1 cellular context compared by ENCODE assay signal in genomic region chr1:166950156-166950555, GRCh38.
TF ChIP-seq lines count a peak whose summit lies in the region.

No MANE protein-coding gene starts in this region.

TF ChIP-seq in H1, 55 proteins besides CTCF, POLR2A, EP300 and RAD21:
- TF ChIP-seq SAP30 (IDR thresholded peaks at IDR 0.05; ENCODE audit: insufficient read depth, insufficient replicate concordance, low read length) (no peak), CBX5 (IDR thresholded peaks at IDR 0.05; ENCODE audit: low read depth, low read length) (no peak), JUND (IDR thresholded peaks at IDR 0.05; ENCODE audit: low read length) (no peak), SIRT6 (IDR thresholded peaks at IDR 0.05; ENCODE audit: low read length) (no peak), EZH2 (IDR thresholded peaks at IDR 0.05; ENCODE audit: low read depth, low read length, severe bottlenecking) (no peak), CHD1 (IDR thresholded peaks at IDR 0.05; ENCODE audit: low read depth, low read length) (no peak), POU5F1 (IDR thresholded peaks at IDR 0.05; ENCODE audit: low read depth, low read length) (no peak), RXRA (IDR thresholded peaks at IDR 0.05; ENCODE audit: insufficient read depth, low read depth, low read length) (no peak), RFX5 (IDR thresholded peaks at IDR 0.05; ENCODE audit: borderline replicate concordance, low read depth, low read length) (no peak), SP1 (IDR thresholded peaks at IDR 0.05; ENCODE audit: low read depth, low read length) (no peak), KDM5A (IDR thresholded peaks at IDR 0.05; ENCODE audit: low read length) (no peak), MAFK (IDR thresholded peaks at IDR 0.05; ENCODE audit: low read depth, low read length) (no peak), YY1 (IDR thresholded peaks at IDR 0.05; ENCODE audit: low read depth, low read length) (no peak), CREB1 (IDR thresholded peaks at IDR 0.05) (no peak), KDM1A (IDR thresholded peaks at IDR 0.05; ENCODE audit: borderline replicate concordance, low read length) (no peak), JUN (IDR thresholded peaks at IDR 0.05; ENCODE audit: low read depth, low read length) (no peak), SIN3A (conservative IDR thresholded peaks at IDR 0.05 in 1 of 2, IDR thresholded peaks at IDR 0.05 in 1 of 2; ENCODE audit: low read depth in 1 of 2, low read length in 2 of 2) (no peak), HDAC6 (IDR thresholded peaks at IDR 0.05; ENCODE audit: low read depth, low read length) (no peak), RBBP5 (IDR thresholded peaks at IDR 0.05; ENCODE audit: borderline replicate concordance, low read depth, low read length) (no peak), ATF3 (IDR thresholded peaks at IDR 0.05; ENCODE audit: insufficient read depth, low read depth, low read length) (no peak)
TF ChIP-seq in H1: peak in this region for 0.
